Comparison of ENCODE assay signal across 9 cellular contexts in genomic region chr1:43711524-43712386, GRCh38. TPM values are rescaled to one million over a fixed set of nuclear protein-coding genes. Genes with fewer than 3 reads are reported as not detected.
DNase-seq lines count a peak whose midpoint lies in the region; ATAC-seq and TF ChIP-seq lines count a peak whose summit lies in the region.
"Had no signal": no experiment of that assay in that cellular context is flagged by ENCODE, and none has a peak within 500 bp of the region (broad histone marks: within the 10 kb centered on the region; RNA-seq: fewer than 3 reads in every experiment).

No MANE protein-coding gene starts in this region.

- CTCF ChIA-PET in AG04450 (lab: Charles Lee): interaction anchor here (1.0 to 2.2 kb wide), 3 partner anchors 52 to 223 kb away, joined by 3 to 12 read pairs (median 5); no protein-coding TSS in a partner anchor

- no peak for TF ChIP-seq CTCF in AG04450 (IDR thresholded peaks at IDR 0.05; ENCODE audit: low read depth, low read length)
- TF ChIP-seq CTCF in astrocyte of the spinal cord (IDR thresholded peaks at IDR 0.05; ENCODE audit: low read depth, low read length): no peak
- no peak for TF ChIP-seq CTCF in GM13976 (IDR thresholded peaks at IDR 0.05; ENCODE audit: borderline replicate concordance, control extremely low read depth, extremely low read depth, insufficient read depth, missing control alignments)

- H3K27me3 ChIP-seq in AG04450 (ENCODE audit: control insufficient read depth, insufficient read depth, low read length) (no peaks in the 10 kb centered on the region), right cardiac atrium (ENCODE audit: control insufficient read depth, insufficient read depth) (no peaks in the 10 kb centered on the region)

- POLR2A ChIA-PET in AG04450 (lab: Yijun Ruan, JAX): interaction anchor here (0.6 to 1.5 kb wide), 2 partner anchors 62 to 462 kb away, joined by 6 to 7 read pairs; partner anchors contain the start of gene KDM4A

- H3K4me1 ChIP-seq in right cardiac atrium (ENCODE audit: control insufficient read depth, insufficient read depth, low read length): no peaks in the 10 kb centered on the region

- DNase-seq in AG04450 (ENCODE audit: low read depth, low spot score) (peak; percentile 54), HS-27A (ENCODE audit: low read depth) (peak; percentile 66), astrocyte of the spinal cord (ENCODE audit: low read depth, low spot score) (peak; percentile 62), iris pigment epithelial cell (ENCODE audit: low read depth) (peak; percentile 91), right cardiac atrium (no peak), GM13976 (ENCODE audit: low spot score) (no peak)
- DNase-seq: T-helper 17 cell had no signal

- no peak for ATAC-seq in right cardiac atrium
- no peak for ATAC-seq in GM21360 (IDR thresholded peaks at IDR 0.05; ENCODE audit: unreplicated experiment)
- no peak for ATAC-seq in GM21381 (IDR thresholded peaks at IDR 0.05; ENCODE audit: unreplicated experiment)
- ATAC-seq: T-helper 17 cell had no signal

- intact Hi-C loops in right cardiac atrium (cut with DNase I): no loop called here

- WGBS in right cardiac atrium: 81% methylated on average over 3 of the region's 3 CpGs

- H3K27ac ChIP-seq in AG04450 (ENCODE audit: low read depth, low read length): peak overlapping the region; percentile 49
- H3K27ac ChIP-seq in right cardiac atrium (ENCODE audit: low read length): no peak overlapping the region

- H3K9me3 ChIP-seq in AG04450 (ENCODE audit: control insufficient read depth, insufficient read depth, low read length) (no peaks in the 10 kb centered on the region), right cardiac atrium (ENCODE audit: control insufficient read depth, low read length) (no peaks in the 10 kb centered on the region)

- in situ Hi-C loops in astrocyte of the spinal cord (cut with HindIII; ENCODE audit: low sequenced_read_pairs): no loop called here
- in situ Hi-C loops in GM13976 (cut with MboI; ENCODE audit: low sequenced_read_pairs, unreplicated experiment): no loop called here

- H3K4me3 ChIP-seq in AG04450 (ENCODE audit: low read depth, low read length) (no peak overlapping the region), astrocyte of the spinal cord (ENCODE audit: low read depth, low read length) (no peak overlapping the region), right cardiac atrium (ENCODE audit: low read length) (no peak overlapping the region)

RNA-seq across cellular contexts. Expression of gene ST3GAL3, which starts 4.4 kb away (rescaled TPM):
- polyA plus RNA-seq in AG04450 (2011; rRNA removed) (11.5 and 13.4 TPM in 2 replicates), right cardiac atrium (19.6 TPM)
- polyA minus RNA-seq in AG04450 (2011; rRNA and poly(A)+ RNA removed): 20.3 and 35.4 TPM in 2 replicates
- 10 to 100 TPM; 19.8 to 26.3 (median 22.3) TPM for total RNA-seq in right cardiac atrium

Comparison
In these comparisons a context has a peak if more than half of its experiments do, and no peak if none do; other contexts are left out.
1. DNase-seq: peak in AG04450 (single experiment), HS-27A (single experiment), astrocyte of the spinal cord (single experiment) and iris pigment epithelial cell (single experiment); none in right cardiac atrium (0 of 3) and GM13976 (single experiment).